9 cellular contexts compared by ENCODE assay signal in the genomic region with DNA sequence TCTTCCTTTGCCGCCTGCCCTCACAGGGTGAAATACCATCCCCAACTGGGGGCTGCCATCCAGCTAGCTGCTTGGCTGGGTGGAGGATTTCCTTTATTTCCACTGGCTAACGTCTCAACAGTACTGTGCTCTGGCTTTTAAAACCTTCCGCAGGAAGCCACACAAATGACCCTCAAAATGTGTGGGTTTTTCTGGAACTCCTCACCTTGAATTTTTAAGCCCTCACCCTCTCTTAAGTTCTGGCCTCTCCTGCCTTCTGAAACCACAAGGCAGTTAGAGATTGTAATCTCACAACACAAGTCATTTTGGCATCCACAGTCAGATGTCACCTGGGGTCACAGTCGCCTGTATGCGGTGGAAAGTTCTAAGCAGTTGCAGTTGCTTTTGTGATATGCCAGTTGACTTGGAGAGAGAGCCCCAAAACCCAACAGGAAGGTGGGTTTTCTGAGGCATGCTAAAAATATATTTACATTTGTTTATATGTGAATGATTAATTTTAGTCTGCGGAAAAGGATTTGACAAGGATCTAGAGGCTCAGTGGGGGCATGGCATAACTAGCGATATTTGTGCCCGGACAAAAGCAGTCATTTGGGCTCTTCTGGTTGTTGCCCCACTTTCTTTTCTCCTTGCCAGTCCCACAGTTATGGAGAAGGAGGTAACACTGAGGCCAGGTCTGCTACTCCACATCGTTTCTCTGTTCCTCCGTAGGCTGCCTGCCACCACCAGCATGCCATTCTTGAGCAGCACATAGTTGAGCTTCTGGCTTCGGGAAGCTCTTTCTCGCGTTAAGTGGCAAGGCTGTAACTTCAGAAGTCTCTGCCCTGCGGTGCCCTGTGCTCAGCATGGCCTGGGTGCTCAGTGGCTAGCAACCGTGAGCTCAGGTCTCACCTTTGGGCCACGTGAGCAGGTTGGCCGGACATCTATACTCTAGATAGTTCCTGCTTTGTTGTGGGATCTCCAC.
DNase-seq lines count a peak whose midpoint lies in the region; ATAC-seq and TF ChIP-seq lines count a peak whose summit lies in the region.
"Had no signal": no experiment of that assay in that cellular context is flagged by ENCODE, and none has a peak within 500 bp of the region (broad histone marks: within the 10 kb centered on the region; RNA-seq: fewer than 3 reads in every experiment).

No MANE protein-coding gene starts in this region.

- H3K36me3 Mint-ChIP-seq in neural progenitor cell = peaks cover under 1% of the 10 kb centered on the region

- no peak overlapping the region for H2AFZ ChIP-seq in neural progenitor cell (replicated peaks)

- H3F3A ChIP-seq in neural progenitor cell (ENCODE audit: low read depth) = peaks cover 12% of the 10 kb centered on the region

- no peak overlapping the region for H3K27ac ChIP-seq in neural progenitor cell

- H3K4me3 ChIP-seq in NB4 (ENCODE audit: low read depth, low read length) (peak overlapping the region; percentile 33), neural progenitor cell (no peak overlapping the region)

- H3K4me1 ChIP-seq in neural progenitor cell = peaks cover 14% of the 10 kb centered on the region

- no peak overlapping the region for H3K9ac ChIP-seq in neural progenitor cell

- no peaks in the 10 kb centered on the region for H3K79me2 ChIP-seq in neural progenitor cell (ENCODE audit: low read depth)

- H3K27ac Mint-ChIP-seq in neural progenitor cell = no peak overlapping the region

- DNase-seq in NB4 (ENCODE audit: low read depth) = peak; percentile 99
- DNase-seq in activated naive CD4-positive, alpha-beta T cell treated with Interleukin-2 at 50 U/mL for 16 hours = peak; percentile 60
- peak; percentile 10 to 37 for DNase-seq in stimulated activated CD8-positive, alpha-beta memory T cell treated with anti-CD3 and anti-CD28 coated beads, Interleukin-15, amount 100 ng/mL, for 4 hours (ENCODE audit: low read depth in 2 of 2)
- DNase-seq in hepatic stellate cell (ENCODE audit: low spot score) = no peak
- no peak for DNase-seq in DMS53 (lab: John Stamatoyannopoulos, UW)
- DNase-seq in nucleus accumbens (lab: John Stamatoyannopoulos, UW) = no peak
- no peak for DNase-seq in neural progenitor cell (ENCODE audit: low spot score)
- DNase-seq: aorta had no signal

- no peak for TF ChIP-seq CTCF in NB4 (IDR thresholded peaks at IDR 0.05; ENCODE audit: low read depth, low read length)
- no peak for TF ChIP-seq CTCF in neural progenitor cell (IDR thresholded peaks at IDR 0.05)

- H3K36me3 ChIP-seq in neural progenitor cell = no peaks in the 10 kb centered on the region

- peak; percentile 32 for TF ChIP-seq POLR2A in NB4 (IDR thresholded peaks at IDR 0.05; ENCODE audit: extremely low read depth, insufficient read length)

- no peaks in the 10 kb centered on the region for H3K27me3 ChIP-seq in neural progenitor cell

- no peaks in the 10 kb centered on the region for H4K20me1 ChIP-seq in neural progenitor cell (ENCODE audit: low read depth)

- no peak overlapping the region for H3K4me2 ChIP-seq in neural progenitor cell

- H3K9me3 ChIP-seq in neural progenitor cell (ENCODE audit: low read depth) = no peaks in the 10 kb centered on the region

- H3K27me3 Mint-ChIP-seq in neural progenitor cell (ENCODE audit: insufficient read depth, low read depth) = peaks cover 4% of the 10 kb centered on the region

- peak; percentile 57 for ATAC-seq in GM21390 (IDR thresholded peaks at IDR 0.05; ENCODE audit: unreplicated experiment)

- peaks cover 12% of the 10 kb centered on the region for H3K9me3 Mint-ChIP-seq in neural progenitor cell

- peaks cover 18% of the 10 kb centered on the region for H3K4me1 Mint-ChIP-seq in neural progenitor cell

- H3K4me3 Mint-ChIP-seq in neural progenitor cell = no peak overlapping the region

Comparison
In these comparisons a context has a peak if more than half of its experiments do, and no peak if none do; other contexts are left out.
1. DNase-seq: peak in NB4 (single experiment), activated naive CD4-positive, alpha-beta T cell treated with Interleukin-2 at 50 U/mL for 16 hours (single experiment) and stimulated activated CD8-positive, alpha-beta memory T cell treated with anti-CD3 and anti-CD28 coated beads, Interleukin-15, amount 100 ng/mL, for 4 hours (2 of 2); none in hepatic stellate cell (single experiment), DMS53 (single experiment), nucleus accumbens (0 of 56) and neural progenitor cell (single experiment).